Comparison of ENCODE assay signal across 14 cellular contexts in the genomic region with DNA sequence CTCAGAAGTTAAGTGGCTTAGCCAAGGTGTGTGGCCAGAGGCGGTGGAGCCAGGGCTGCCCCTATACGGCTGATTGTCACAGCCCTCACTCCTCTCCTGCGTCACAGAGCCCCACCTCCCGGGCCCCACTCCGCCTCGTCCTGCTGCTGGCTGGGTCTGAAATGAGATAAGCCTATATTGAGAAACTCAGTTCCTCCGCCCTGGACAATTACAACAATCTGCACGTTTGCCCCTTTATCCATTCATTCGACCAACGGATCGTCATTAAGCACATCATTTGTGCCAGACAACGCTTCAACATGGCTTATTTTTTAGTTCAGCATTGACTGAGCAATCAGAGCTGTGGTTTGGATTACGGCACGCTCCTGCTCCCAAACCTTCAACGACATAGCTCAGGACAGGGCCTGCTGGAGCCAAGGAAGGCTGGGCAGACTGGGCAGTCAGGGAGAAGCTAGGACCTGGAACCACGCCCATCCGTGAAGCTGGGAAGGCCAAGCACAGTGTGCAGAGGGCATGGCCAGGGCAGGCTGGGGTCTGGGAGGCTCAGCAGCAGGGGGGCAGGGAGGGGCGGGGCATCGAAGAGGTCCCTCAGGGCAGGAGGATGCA. TPM values are rescaled to one million over a fixed set of nuclear protein-coding genes. Genes with fewer than 3 reads are reported as not detected.
DNase-seq lines count a peak whose midpoint lies in the region; ATAC-seq and TF ChIP-seq lines count a peak whose summit lies in the region.
"Had no signal": no experiment of that assay in that cellular context is flagged by ENCODE, and none has a peak within 500 bp of the region (broad histone marks: within the 10 kb centered on the region; RNA-seq: fewer than 3 reads in every experiment).

No MANE protein-coding gene starts in this region.

- no peak overlapping the region for H2BK12ac ChIP-seq in neuronal stem cell (ENCODE audit: low read length)

- no peak for TF ChIP-seq POLR2A in heart left ventricle (IDR thresholded peaks at IDR 0.05)

- peak; percentile 80 to 98 (median 96) for ATAC-seq in heart left ventricle
- ATAC-seq in GM18868 (IDR thresholded peaks at IDR 0.05; ENCODE audit: unreplicated experiment) = no peak
- no peak for ATAC-seq in GM18517 (IDR thresholded peaks at IDR 0.05; ENCODE audit: unreplicated experiment)
- ATAC-seq in activated CD4-positive, CD25-positive, alpha-beta regulatory T cell treated with anti-CD3 and anti-CD28 coated beads, Interleukin-2, amount 50 U/mL, for 24 hours = no peak
- ATAC-seq: GM12878; stimulated activated naive CD8-positive, alpha-beta T cell treated with anti-CD3 and anti-CD28 coated beads, Interleukin-15, amount 100 ng/mL, for 72 hours had no signal

- H2BK120ac ChIP-seq in neuronal stem cell (ENCODE audit: low read depth, low read length) = no peak overlapping the region

- no peak for TF ChIP-seq CTCF in heart left ventricle (IDR thresholded peaks at IDR 0.05)

- peak overlapping the region; percentile 86 for H3K14ac ChIP-seq in neuronal stem cell (ENCODE audit: low read length)

- no peaks in the 10 kb centered on the region for H3K79me1 ChIP-seq in neuronal stem cell (ENCODE audit: low read depth, low read length)

- peak overlapping the region; percentile 72 for H3K18ac ChIP-seq in neuronal stem cell (ENCODE audit: low read length)

- no peak overlapping the region for H3K4ac ChIP-seq in neuronal stem cell (ENCODE audit: low read length)

- no peak overlapping the region for H2BK15ac ChIP-seq in neuronal stem cell (ENCODE audit: low read length)

- no peaks in the 10 kb centered on the region for H3K27me3 ChIP-seq in heart left ventricle
- peaks cover 0 to 16% (median 0%) of the 10 kb centered on the region in 3 experiments for H3K27me3 ChIP-seq in neuronal stem cell (ENCODE audit: control insufficient read depth in 3 of 3, insufficient read depth in 3 of 3, low read depth in 1 of 3, low read length in 3 of 3)

- H2AK5ac ChIP-seq in neuronal stem cell (ENCODE audit: low read depth, low read length) = peak overlapping the region; percentile 57

- intact Hi-C loops in heart left ventricle (cut with DNase I) = no loop called here

- no peak overlapping the region for H4K8ac ChIP-seq in neuronal stem cell (ENCODE audit: low read depth, low read length)

- peak overlapping the region in 9 of 12 donors; percentile 5 to 45 (median 32) for H3K4me3 ChIP-seq in heart left ventricle
- no peak overlapping the region for H3K4me3 ChIP-seq in neuronal stem cell (ENCODE audit: low read length in 2 of 2)
- H3K4me3 ChIP-seq: GM12878 had no signal

- H3K36me3 ChIP-seq in heart left ventricle (no peaks in the 10 kb centered on the region), neuronal stem cell (replicated peaks in 1 of 2; ENCODE audit: control insufficient read depth in 2 of 2, insufficient read depth in 2 of 2, low read length in 2 of 2) (no peaks in the 10 kb centered on the region)

- no peak overlapping the region for H3K23ac ChIP-seq in neuronal stem cell (ENCODE audit: low read depth, low read length, poor library complexity)

- no peak overlapping the region for H2AFZ ChIP-seq in neuronal stem cell (ENCODE audit: low read length)

- DNase-seq in ELF-1 (ENCODE audit: low read depth, low spot score) (peak; percentile 90), SK-N-DZ (ENCODE audit: low spot score) (peak; percentile 46), heart left ventricle (peak; percentile 50 to 85 (median 78)), neuronal stem cell (ENCODE audit: low spot score) (no peak), DMS 273 treated with DMSO at 0.1 percent for 48 hours (lab: John Stamatoyannopoulos, UW) (no peak)
- DNase-seq: C1 segment of cervical spinal cord; effector CD8-positive, alpha-beta T cell; NCI-H2171 treated with DMSO at 0.1 percent for 48 hours; stimulated activated naive CD8-positive, alpha-beta T cell treated with anti-CD3 and anti-CD28 coated beads, Interleukin-15, amount 100 ng/mL, for 72 hours; T-helper 1 cell had no signal

- H3K4me1 ChIP-seq in heart left ventricle (peaks cover 0 to 15% (median 3%) of the 10 kb centered on the region in 12 donors), neuronal stem cell (ENCODE audit: control insufficient read depth in 2 of 2, insufficient read depth in 1 of 2, low read depth in 1 of 2, low read length in 2 of 2) (no peaks in the 10 kb centered on the region)

- H2BK5ac ChIP-seq in neuronal stem cell (ENCODE audit: low read length) = no peak overlapping the region

- no peak overlapping the region for H3K4me2 ChIP-seq in neuronal stem cell (ENCODE audit: insufficient read depth, low read length, poor library complexity, severe bottlenecking)

- H4K91ac ChIP-seq in neuronal stem cell (ENCODE audit: low read depth, low read length, poor library complexity) = no peak overlapping the region

- 23 to 28% (median 25%) methylated on average over 17 to 19 of the region's 19 CpGs for WGBS in heart left ventricle, 4 donors
- WGBS in neuronal stem cell (ENCODE audit: extremely low coverage in 2 of 2, insufficient read length in 2 of 2, insufficient replicate concordance in 1 of 2), 2 donors = no CpG with 5 or more reads among the region's 19 CpGs

- H3K27ac ChIP-seq in heart left ventricle (peak overlapping the region in 11 of 12 donors; percentile 13 to 81 (median 65)), neuronal stem cell (replicated peaks; ENCODE audit: low read length) (no peak overlapping the region)

- H3K9ac ChIP-seq in neuronal stem cell (ENCODE audit: low read depth, low read length, poor library complexity) = no peak overlapping the region

- H3K9me3 ChIP-seq in heart left ventricle (no peaks in the 10 kb centered on the region), neuronal stem cell (replicated peaks in 1 of 2; ENCODE audit: control insufficient read depth in 2 of 2, insufficient read depth in 1 of 2, low read depth in 1 of 2, low read length in 2 of 2) (peaks cover 1 to 3% of the 10 kb centered on the region in 2 donors)

RNA-seq across cellular contexts. Expression of gene EZR, which starts 16.6 kb away (rescaled TPM):
- polyA plus RNA-seq in SK-N-DZ (2014; cell fraction: cytosol; rRNA removed) = 46.2 and 51.6 TPM in 2 replicates
- 31.1 and 33.2 TPM in 2 replicates for polyA plus RNA-seq in SK-N-DZ (2014; cell fraction: nucleus; rRNA removed)
- total RNA-seq in heart left ventricle = 100 to 1,000 TPM; 114 to 293 (median 161) TPM
- polyA plus RNA-seq in heart left ventricle = 100 to 1,000 TPM; 121 to 541 TPM
- 32.4 TPM for polyA plus RNA-seq in neuronal stem cell (2013, experiment 1 of 2)
- 32.9 TPM for polyA plus RNA-seq in neuronal stem cell (2013, experiment 2 of 2)

Comparison
In these comparisons a context has a peak if more than half of its experiments do, and no peak if none do; other contexts are left out.
1. DNase-seq: peak in ELF-1 (single experiment), SK-N-DZ (single experiment) and heart left ventricle (5 of 5); none in neuronal stem cell (single experiment) and DMS 273 treated with DMSO at 0.1 percent for 48 hours (single experiment).
2. ATAC-seq: peak in heart left ventricle (4 of 4); none in GM18868 (single experiment), GM18517 (single experiment) and activated CD4-positive, CD25-positive, alpha-beta regulatory T cell treated with anti-CD3 and anti-CD28 coated beads, Interleukin-2, amount 50 U/mL, for 24 hours (0 of 2).
3. H3K4me3 ChIP-seq: peak in heart left ventricle (9 of 12); none in neuronal stem cell (0 of 2).